ENCODE assay signal across 18 cellular contexts in genomic region chr20:308427-309038, GRCh38. TPM values are rescaled to one million over a fixed set of nuclear protein-coding genes. Genes with fewer than 3 reads are reported as not detected.
DNase-seq lines count a peak whose midpoint lies in the region; TF ChIP-seq lines count a peak whose summit lies in the region.
"Had no signal": no experiment of that assay in that cellular context is flagged by ENCODE, and none has a peak within 500 bp of the region (broad histone marks: within the 10 kb centered on the region; RNA-seq: fewer than 3 reads in every experiment).

No MANE protein-coding gene starts in this region.

- H3K4me2 ChIP-seq in Loucy (ENCODE audit: low read depth, low read length, poor library complexity, severe bottlenecking) (no peak overlapping the region), osteoblast (ENCODE audit: insufficient read depth, low read length) (no peak overlapping the region)
- H3K4me2 ChIP-seq: PC-9 had no signal

- DNase-seq in epithelial cell of prostate (ENCODE audit: low read depth, low spot score): no peak
- no peak for DNase-seq in osteoblast (ENCODE audit: insufficient read length, low spot score, missing footprints)
- DNase-seq in DMS114 treated with DMSO at 0.1 percent for 48 hours (lab: John Stamatoyannopoulos, UW; ENCODE audit: unreplicated experiment): no peak
- no peak for DNase-seq in effector CD4-positive, alpha-beta T cell
- no peak for DNase-seq in activated CD4-positive, alpha-beta T cell treated with anti-CD3 and anti-CD28 coated beads for 4 hours
- DNase-seq: activated CD4-positive, alpha-beta T cell treated with anti-CD3 and anti-CD28 coated beads for 36 hours; amygdala; effector CD8-positive, alpha-beta T cell; H7; heart left ventricle; NCI-H1048; NCI-H226; PC-9; stimulated activated CD4-positive, alpha-beta T cell treated with anti-CD3 and anti-CD28 coated beads, Interleukin-4, amount 100 ng/mL, for 4 hours had no signal

- H3K36me3 ChIP-seq in Loucy (ENCODE audit: insufficient read depth, low read length): no peaks in the 10 kb centered on the region
- H3K36me3 ChIP-seq in osteoblast (ENCODE audit: insufficient read depth, low read length): no peaks in the 10 kb centered on the region
- H3K36me3 ChIP-seq: heart left ventricle had no signal

- H3K9me3 ChIP-seq in Loucy (ENCODE audit: insufficient read depth, low read depth, low read length) (no peaks in the 10 kb centered on the region), osteoblast (ENCODE audit: low read depth, low read length) (no peaks in the 10 kb centered on the region)
- H3K9me3 ChIP-seq: heart left ventricle had no signal

- no peak for TF ChIP-seq CTCF in Loucy (conservative IDR thresholded peaks at IDR 0.05; ENCODE audit: low read length)
- TF ChIP-seq CTCF in osteoblast (IDR thresholded peaks at IDR 0.05; ENCODE audit: extremely low read depth, low read depth, low read length): no peak

- H3K27me3 ChIP-seq in Loucy (ENCODE audit: insufficient read depth, low read length, poor library complexity, severe bottlenecking) (no peaks in the 10 kb centered on the region), osteoblast (ENCODE audit: insufficient read depth, low read length) (no peaks in the 10 kb centered on the region)
- H3K27me3 ChIP-seq: heart left ventricle had no signal

- no peak overlapping the region for H3K4me3 ChIP-seq in Loucy (ENCODE audit: low read length, poor library complexity, severe bottlenecking)
- H3K4me3 ChIP-seq in osteoblast (ENCODE audit: insufficient read depth, low read length): no peak overlapping the region
- H3K4me3 ChIP-seq: PC-9 had no signal

- H4K20me1 ChIP-seq in Loucy (ENCODE audit: insufficient read depth, low read length, poor library complexity, severe bottlenecking): no peaks in the 10 kb centered on the region
- H4K20me1 ChIP-seq in osteoblast (ENCODE audit: insufficient read depth, low read length): no peaks in the 10 kb centered on the region

- H3K79me2 ChIP-seq in Loucy (ENCODE audit: insufficient read depth, low read length) (no peaks in the 10 kb centered on the region), osteoblast (ENCODE audit: insufficient read depth, low read length) (no peaks in the 10 kb centered on the region)

- peaks cover 19% of the 10 kb centered on the region for H3K4me1 ChIP-seq in Loucy (ENCODE audit: insufficient read depth, low read length, poor library complexity, severe bottlenecking)
- peaks cover 13% of the 10 kb centered on the region for H3K4me1 ChIP-seq in osteoblast (ENCODE audit: insufficient read depth, low read length)

- H3K9ac ChIP-seq in Loucy (ENCODE audit: low read depth, low read length, poor library complexity, severe bottlenecking): peak overlapping the region; percentile 58

- H3K27ac ChIP-seq in epithelial cell of prostate (peak overlapping the region; percentile 67), osteoblast (ENCODE audit: low read depth, low read length) (peak overlapping the region; percentile 98)
- H3K27ac ChIP-seq: PC-9 had no signal

- no peaks in the 10 kb centered on the region for H3K9me2 ChIP-seq in Loucy (replicated peaks; ENCODE audit: low read depth, low read length)

- no peak overlapping the region for H2AFZ ChIP-seq in Loucy (ENCODE audit: low read length)
- H2AFZ ChIP-seq in osteoblast (ENCODE audit: low read length): no peak overlapping the region
- H2AFZ ChIP-seq: PC-9 had no signal

- H3F3A ChIP-seq in Loucy (ENCODE audit: low read depth): 0 out of 2 replicates have a peak, but pooled peaks cover 3% of the 10 kb centered on the region

RNA-seq across cellular contexts. Expression of gene ZCCHC3, which starts 11.2 kb away (rescaled TPM):
- total RNA-seq in osteoblast: 9.0 and 9.4 TPM in 2 replicates

RNA-seq across cellular contexts. Expression of gene SOX12, which starts 16.8 kb away (rescaled TPM):
- total RNA-seq in osteoblast: 6.2 and 6.9 TPM in 2 replicates

RNA-seq across cellular contexts. Expression of gene C20orf96, which starts 18.0 kb away (rescaled TPM):
- 2.2 and 3.5 TPM in 2 replicates for total RNA-seq in osteoblast

RNA-seq across cellular contexts. Expression of gene NRSN2, which starts 38.4 kb away (rescaled TPM):
- total RNA-seq in osteoblast: 39.5 and 49.6 TPM in 2 replicates

RNA-seq across cellular contexts. Expression of gene DEFB132, which starts 51.0 kb away (rescaled TPM):
- not detected in 2 replicates for total RNA-seq in osteoblast
- total RNA-seq: activated CD4-positive, alpha-beta T cell treated with anti-CD3 and anti-CD28 coated beads for 36 hours; activated T-helper 1 cell treated with anti-CD3 and anti-CD28 coated beads, Interleukin-12 subunit alpha, Interleukin-12 subunit beta, Interleukin-2, Interleukin-4 antibody, amounts not matched to agents 30 ng/mL and 10 ng/mL and 1 ng/mL, durations not matched to agents 14 hours and 24 hours and 36 hours; B cell; Daoy; H7; PC-9 had no signal
